ENCODE assay signal across 13 cellular contexts in genomic region chr10:4650109-4650508, GRCh38.
DNase-seq lines count a peak whose midpoint lies in the region; ATAC-seq and TF ChIP-seq lines count a peak whose summit lies in the region.
"Had no signal": no experiment of that assay in that cellular context is flagged by ENCODE, and none has a peak within 500 bp of the region (broad histone marks: within the 10 kb centered on the region; RNA-seq: fewer than 3 reads in every experiment).

No MANE protein-coding gene starts in this region.

- H3K9ac ChIP-seq in GM23248: peak overlapping the region; percentile 59

- no peaks in the 10 kb centered on the region for H3K36me3 Mint-ChIP-seq in WTC11
- H3K36me3 Mint-ChIP-seq: brain had no signal

- H3K27ac Mint-ChIP-seq in WTC11: no peak overlapping the region

- CTCF ChIA-PET in WTC11 (lab: Charles Lee): no interaction called here

- 0 out of 2 replicates have a peak, but pooled peaks cover 3% of the 10 kb centered on the region for H3K9me3 Mint-ChIP-seq in WTC11

- no peak for TF ChIP-seq POLR2A in sigmoid colon (IDR thresholded peaks at IDR 0.05)

- H3K27ac ChIP-seq in GM23248 (peak overlapping the region; percentile 72), sigmoid colon (peak overlapping the region in 3 of 4 donors; percentile 27 to 62 (median 60))
- H3K27ac ChIP-seq: ovary had no signal

- no peaks in the 10 kb centered on the region for H3K79me2 ChIP-seq in GM23248 (ENCODE audit: insufficient read depth)

- no peak for TF ChIP-seq CTCF in fibroblast of pulmonary artery (IDR thresholded peaks at IDR 0.05; ENCODE audit: low read length, missing control alignments)
- TF ChIP-seq CTCF in sigmoid colon (IDR thresholded peaks at IDR 0.05): no peak
- no peak for TF ChIP-seq CTCF in WTC11 (IDR thresholded peaks at IDR 0.05)

- peak overlapping the region; percentile 67 for H3K4me2 ChIP-seq in GM23248 (ENCODE audit: unreplicated experiment)

- POLR2A ChIA-PET in WTC11 (lab: Charles Lee): no interaction called here

- intact Hi-C loops in sigmoid colon (cut with DNase I): loop anchor here (5.0 to 10.0 kb wide), 4 partner anchors 115 to 1413 kb away; no protein-coding TSS in a partner anchor

- H3K4me3 ChIP-seq in GM23248 (peak overlapping the region; percentile 16; the same call in 1 of the 2 replicates), fibroblast of pulmonary artery (replicated peaks; ENCODE audit: low read depth, low read length) (no peak overlapping the region), sigmoid colon (no peak overlapping the region)
- H3K4me3 ChIP-seq: ovary, thyroid gland had no signal

- DNase-seq in GM23248 (peak; percentile 36), NCI-H774 (lab: John Stamatoyannopoulos, UW) (peak; percentile 37), fibroblast of pulmonary artery (ENCODE audit: low read depth) (peak; percentile 18), sigmoid colon (no peak), WTC11 (ENCODE audit: low spot score) (no peak), iPS-NIHi11 (ENCODE audit: low spot score) (no peak), GOT3 (lab: John Stamatoyannopoulos, UW) (no peak), T-helper 9 cell (no peak)
- DNase-seq: activated T-cell treated with anti-CD3 and anti-CD28 coated beads for 4 hours, ovary, thyroid gland had no signal

- in situ Hi-C loops in GM23248 (cut with MboI): loop anchor here (25.0 kb wide), 2 partner anchors 838 to 1413 kb away; no protein-coding TSS in a partner anchor

- no peaks in the 10 kb centered on the region for H4K20me1 ChIP-seq in GM23248 (ENCODE audit: insufficient read depth)

- TF ChIP-seq EP300 in sigmoid colon (IDR thresholded peaks at IDR 0.05): no peak

- 13 to 15% methylated on average over 3 of the region's 3 CpGs for WGBS in GM23248 (ENCODE audit: low coverage in 1 of 2, low lambda C conversion rate in 2 of 2, missing lambda C conversion rate in 2 of 2), 2 experiments
- 42 to 61% methylated on average over 3 of the region's 3 CpGs for WGBS in sigmoid colon, 2 donors

- H2AFZ ChIP-seq in GM23248: peak overlapping the region; percentile 63

- H3K27me3 ChIP-seq in GM23248 (replicated peaks; ENCODE audit: insufficient read depth) (no peaks in the 10 kb centered on the region), sigmoid colon (no peaks in the 10 kb centered on the region)
- H3K27me3 ChIP-seq: ovary, thyroid gland had no signal

- H3K4me1 Mint-ChIP-seq in WTC11: peaks cover 24% of the 10 kb centered on the region

- H3K4me3 Mint-ChIP-seq in WTC11: no peak overlapping the region
- H3K4me3 Mint-ChIP-seq: brain had no signal

- H3K27me3 Mint-ChIP-seq in WTC11 (ENCODE audit: low read depth): peaks cover 12% of the 10 kb centered on the region

- no peaks in the 10 kb centered on the region for H3K9me2 ChIP-seq in GM23248 (ENCODE audit: insufficient read depth)

- H3K4me1 ChIP-seq in GM23248 (ENCODE audit: insufficient read depth): peaks cover 15% of the 10 kb centered on the region
- H3K4me1 ChIP-seq in sigmoid colon: peaks cover 0 to 24% (median 7%) of the 10 kb centered on the region in 4 donors

- no peaks in the 10 kb centered on the region for H3K36me3 ChIP-seq in GM23248 (ENCODE audit: low read depth)
- no peaks in the 10 kb centered on the region for H3K36me3 ChIP-seq in sigmoid colon
- H3K36me3 ChIP-seq: ovary, thyroid gland had no signal

- no peaks in the 10 kb centered on the region for H3K9me3 ChIP-seq in GM23248 (ENCODE audit: low read depth)
- no peaks in the 10 kb centered on the region for H3K9me3 ChIP-seq in sigmoid colon
- H3K9me3 ChIP-seq: ovary, thyroid gland had no signal

- peaks cover 12% of the 10 kb centered on the region; the same call in 1 of the 2 replicates for H3F3A ChIP-seq in GM23248 (ENCODE audit: insufficient read depth)

- ATAC-seq in WTC11: no peak
- ATAC-seq: left lobe of liver had no signal

TF ChIP-seq in WTC11, 78 proteins besides CTCF, POLR2A, EP300 and RAD21:
- no peak for TF ChIP-seq ZNF232 (CRISPR knock-in tag; IDR thresholded peaks at IDR 0.05)
- TF ChIP-seq ZMAT4 (CRISPR knock-in tag; IDR thresholded peaks at IDR 0.05): no peak
- no peak for TF ChIP-seq KAT7 (CRISPR knock-in tag; IDR thresholded peaks at IDR 0.05; ENCODE audit: borderline replicate concordance)
- no peak for TF ChIP-seq ZNF512 (CRISPR knock-in tag; IDR thresholded peaks at IDR 0.05; ENCODE audit: borderline replicate concordance)
- no peak for TF ChIP-seq JAZF1 (CRISPR knock-in tag; IDR thresholded peaks at IDR 0.05)
- TF ChIP-seq ZNF281 (CRISPR knock-in tag; IDR thresholded peaks at IDR 0.05): no peak
- no peak for TF ChIP-seq ETV6 (CRISPR knock-in tag; IDR thresholded peaks at IDR 0.05)
- TF ChIP-seq ZBTB21 (CRISPR knock-in tag; IDR thresholded peaks at IDR 0.05; ENCODE audit: borderline replicate concordance): no peak
- no peak for TF ChIP-seq ZNF396 (CRISPR knock-in tag; IDR thresholded peaks at IDR 0.05; ENCODE audit: borderline replicate concordance)
- TF ChIP-seq ZNF423 (CRISPR knock-in tag; IDR thresholded peaks at IDR 0.05): no peak
- TF ChIP-seq HMGA2 (CRISPR knock-in tag; IDR thresholded peaks at IDR 0.05): no peak
- no peak for TF ChIP-seq SP1 (CRISPR knock-in tag; conservative IDR thresholded peaks at IDR 0.05)
- TF ChIP-seq IRF1 (CRISPR knock-in tag; IDR thresholded peaks at IDR 0.05): no peak
- TF ChIP-seq EMX1 (CRISPR knock-in tag; IDR thresholded peaks at IDR 0.05): no peak
- no peak for TF ChIP-seq ZNF263 (CRISPR knock-in tag; IDR thresholded peaks at IDR 0.05; ENCODE audit: low read depth)
- no peak for TF ChIP-seq AR (CRISPR knock-in tag; IDR thresholded peaks at IDR 0.05)
TF ChIP-seq in WTC11: peak in this region for 0.

Comparison
In these comparisons a context has a peak if more than half of its experiments do, and no peak if none do; other contexts are left out.
1. DNase-seq: peak in GM23248 (single experiment), NCI-H774 (single experiment) and fibroblast of pulmonary artery (single experiment); none in sigmoid colon (single experiment), WTC11 (single experiment), iPS-NIHi11 (single experiment), GOT3 (single experiment) and T-helper 9 cell (single experiment).